ENCODE assay signal across 9 cellular contexts in the genomic region with DNA sequence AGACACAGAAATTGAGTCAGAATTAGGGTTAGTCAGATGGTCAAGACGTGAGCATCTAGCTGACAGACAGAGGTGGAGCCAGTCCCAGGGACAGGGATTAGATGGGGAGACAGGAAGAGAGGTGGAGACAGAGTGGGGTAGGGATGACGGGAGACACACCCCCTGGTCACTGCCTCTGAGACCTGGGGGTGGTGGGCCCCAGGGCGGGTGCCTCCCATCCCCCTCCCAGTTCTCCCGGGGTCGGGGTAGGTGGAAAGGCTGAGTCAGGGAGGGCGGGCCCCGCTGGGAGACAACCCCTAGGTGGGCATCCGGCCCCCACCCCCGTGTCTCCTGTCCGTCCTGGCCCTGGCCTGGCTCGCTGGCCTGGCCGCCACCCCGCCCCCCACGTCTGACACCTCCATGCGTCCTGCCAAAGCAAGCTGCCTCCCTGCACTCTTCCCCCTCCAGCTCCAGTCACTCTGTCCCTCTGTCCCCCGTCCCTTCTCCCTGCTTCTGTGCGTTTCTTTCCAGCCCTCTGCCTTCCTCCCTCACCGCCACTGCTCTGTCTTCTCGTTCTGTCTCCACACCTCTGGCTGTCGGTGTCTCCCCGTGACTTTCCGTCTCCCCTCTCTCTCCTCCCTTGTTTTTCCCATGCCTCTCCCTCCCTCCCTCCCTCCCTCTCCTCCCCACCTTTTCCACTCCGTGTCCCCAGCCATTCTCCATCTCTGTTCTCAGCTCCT. TPM values are rescaled to one million over a fixed set of nuclear protein-coding genes. Genes with fewer than 3 reads are reported as not detected.
DNase-seq lines count a peak whose midpoint lies in the region; ATAC-seq, FAIRE-seq and TF ChIP-seq lines count a peak whose summit lies in the region.
"Had no signal": no experiment of that assay in that cellular context is flagged by ENCODE, and none has a peak within 500 bp of the region (broad histone marks: within the 10 kb centered on the region; RNA-seq: fewer than 3 reads in every experiment).

No MANE protein-coding gene starts in this region.

- H3K4me1 ChIP-seq in A549, result peaks cover 79% of the 10 kb centered on the region
- peaks cover 59% of the 10 kb centered on the region for H3K4me1 ChIP-seq in psoas muscle
- peaks cover 28% of the 10 kb centered on the region for H3K4me1 ChIP-seq in Karpas-422 (ENCODE audit: low read length)

- 35% methylated on average over 21 of the region's 23 CpGs for WGBS in A549 (ENCODE audit: missing lambda C conversion rate)
- 1 to 3% (median 1%) methylated on average over 13 to 23 of the region's 23 CpGs for WGBS in psoas muscle, 3 donors

- H3K4me1 Mint-ChIP-seq in activated T-helper 17 cell treated with anti-CD3 and anti-CD28 coated beads, Interleukin-2, amount 50 U/mL, for 72 hours, result peaks cover 44% of the 10 kb centered on the region

- TF ChIP-seq POLR2A in A549 (IDR thresholded peaks at IDR 0.05; ENCODE audit: low read length), result peak; percentile 25; the same call in 1 of the 2 replicates

- H3K27me3 ChIP-seq in H7 (ENCODE audit: control insufficient read depth, insufficient read depth, low read length) (no peaks in the 10 kb centered on the region), psoas muscle (ENCODE audit: insufficient read depth in 3 of 3, low read length in 2 of 3) (no peaks in the 10 kb centered on the region), Karpas-422 (ENCODE audit: low read length) (no peaks in the 10 kb centered on the region)

- peak overlapping the region; percentile 81 to 91 for H3K27ac ChIP-seq in A549
- peak overlapping the region; percentile 72 for H3K27ac ChIP-seq in psoas muscle
- no peak overlapping the region for H3K27ac ChIP-seq in Karpas-422 (ENCODE audit: low read length)

- peaks cover 18% of the 10 kb centered on the region for H3K79me2 ChIP-seq in Karpas-422 (ENCODE audit: low read length)

- TF ChIP-seq EP300 in A549 (IDR thresholded peaks at IDR 0.05), result no peak

- H3K4me3 ChIP-seq in A549 (no peak overlapping the region), H7 (ENCODE audit: insufficient read depth, low read depth, low read length) (peak overlapping the region; percentile 38), psoas muscle (peak overlapping the region; percentile 53), Karpas-422 (ENCODE audit: low read length) (no peak overlapping the region)

- no peak overlapping the region for H3K9ac ChIP-seq in Karpas-422 (ENCODE audit: low read length)

- no peak overlapping the region for H2AFZ ChIP-seq in Karpas-422 (ENCODE audit: low read length)

- H3K9me2 ChIP-seq in Karpas-422 (replicated peaks; ENCODE audit: insufficient read depth, low read length), result no peaks in the 10 kb centered on the region

- H3K4me2 ChIP-seq in A549, result peak overlapping the region; percentile 62
- H3K4me2 ChIP-seq in Karpas-422 (ENCODE audit: low read depth, low read length, poor library complexity, severe bottlenecking), result no peak overlapping the region

- H3K9me3 Mint-ChIP-seq in activated T-helper 17 cell treated with anti-CD3 and anti-CD28 coated beads, Interleukin-2, amount 50 U/mL, for 72 hours, result no peaks in the 10 kb centered on the region

- peaks cover 7% of the 10 kb centered on the region for H3K36me3 ChIP-seq in H7 (replicated peaks; ENCODE audit: control insufficient read depth, insufficient read depth, low read length)
- peaks cover 0 to 23% of the 10 kb centered on the region in 2 donors for H3K36me3 ChIP-seq in psoas muscle (ENCODE audit: insufficient read depth in 1 of 2, low read depth in 1 of 2)
- no peaks in the 10 kb centered on the region; the same call in 1 of the 2 replicates for H3K36me3 ChIP-seq in Karpas-422 (ENCODE audit: insufficient read depth, low read length)

- TF ChIP-seq CTCF in A549 (IDR thresholded peaks at IDR 0.05), result no peak
- TF ChIP-seq CTCF in psoas muscle (IDR thresholded peaks at IDR 0.05), result no peak

- peak overlapping the region; percentile 91 for H3K27ac Mint-ChIP-seq in activated T-helper 17 cell treated with anti-CD3 and anti-CD28 coated beads, Interleukin-2, amount 50 U/mL, for 72 hours

- DNase-seq in A549 (ENCODE audit: low read depth in 1 of 2, low spot score in 1 of 2) (peak; percentile 79 to 83), H7 (peak; percentile 93), left cardiac atrium (peak; percentile 87), psoas muscle (peak; percentile 74 to 84), 8988T (no peak), Karpas-422 (no peak)
- DNase-seq in stimulated activated CD4-positive, alpha-beta T cell treated with anti-CD3 and anti-CD28 coated beads, Interleukin-1b, Interleukin-23, amount 100 ng/mL, for 48 hours, result no peak

- CTCF ChIA-PET in A549 (lab: Yijun Ruan, JAX), result interaction anchor here (0.7 to 18.6 kb wide), 10 partner anchors 13 to 245 kb away, joined by 3 to 295 read pairs (median 8); a partner anchor contains a TSS

- no peaks in the 10 kb centered on the region for H3K9me3 ChIP-seq in A549
- H3K9me3 ChIP-seq in psoas muscle, result no peaks in the 10 kb centered on the region
- no peaks in the 10 kb centered on the region for H3K9me3 ChIP-seq in Karpas-422 (ENCODE audit: low read length)

- intact Hi-C loops in left cardiac atrium (cut with DNase I), result loop anchor here in 1 of 2 donors (10.0 kb wide), 1 partner anchor 110 kb away; a partner anchor contains a TSS
- intact Hi-C loops in psoas muscle (cut with DNase I), result loop anchor here in 1 of 2 donors (5.0 kb wide), 1 partner anchor 102 kb away; a partner anchor contains a TSS

- POLR2A ChIA-PET in A549 (lab: Yijun Ruan, JAX), result interaction anchor here (0.6 to 4.9 kb wide), 4 partner anchors 15 to 85 kb away, joined by 5 to 32 read pairs (median 14); a partner anchor contains a TSS

- FAIRE-seq in A549 (lab: Jason Lieb, UNC), result no peak
- FAIRE-seq: endometrium had no signal

- H3K4me3 Mint-ChIP-seq in activated T-helper 17 cell treated with anti-CD3 and anti-CD28 coated beads, Interleukin-2, amount 50 U/mL, for 72 hours, result peak overlapping the region; percentile 55

- no peaks in the 10 kb centered on the region for H4K20me1 ChIP-seq in Karpas-422 (ENCODE audit: insufficient read depth, low read depth, low read length)

- H3K27me3 Mint-ChIP-seq in activated T-helper 17 cell treated with anti-CD3 and anti-CD28 coated beads, Interleukin-2, amount 50 U/mL, for 72 hours, result no peaks in the 10 kb centered on the region

- H3K36me3 Mint-ChIP-seq in activated T-helper 17 cell treated with anti-CD3 and anti-CD28 coated beads, Interleukin-2, amount 50 U/mL, for 72 hours (ENCODE audit: low read depth), result peaks cover 83% of the 10 kb centered on the region

- no peak for TF ChIP-seq RAD21 in A549 (conservative IDR thresholded peaks at IDR 0.05 in 1 of 2, IDR thresholded peaks at IDR 0.05 in 1 of 2)

- ATAC-seq in A549 (peak; percentile 21 to 53), left cardiac atrium (peak; percentile 49 to 52), psoas muscle (peak; percentile 39 to 61 (median 51))
- no peak for ATAC-seq in activated T-helper 17 cell treated with anti-CD3 and anti-CD28 coated beads, Interleukin-2, amount 50 U/mL, for 72 hours (replicated peaks)

RNA-seq across cellular contexts. Expression of a gene that starts 15.1 kb away (rescaled TPM):
- polyA plus RNA-seq in A549 (2011; rRNA removed) (18.7 and 21.4 TPM in 2 replicates), A549 (2017; fragmentation: RNase III; extraction: RNeasy Plus Mini Kit Qiagen cat#74134 plus additional on column Dnase treatment) (26.8 to 29.2 TPM (median 27.6 TPM) in 3 replicates), psoas muscle (10 to 100 TPM; 13.7 to 23.7 (median 19.9) TPM)
- 18.9 and 24.5 TPM in 2 replicates for polyA plus RNA-seq in A549 (2012; cell fraction: cytosol; rRNA removed)
- polyA plus RNA-seq in A549 (2012; cell fraction: nucleus; rRNA removed), result 27.6 and 37.7 TPM in 2 replicates
- polyA minus RNA-seq in A549 (2011; rRNA and poly(A)+ RNA removed), result 26.4 and 31.9 TPM in 2 replicates
- 19.6 and 20.8 TPM in 2 replicates for total RNA-seq in H7 (2014; rRNA removed; shearing (Covaris generic))
- 10 to 100 TPM; 35.1 to 40.9 TPM for total RNA-seq in activated T-helper 17 cell treated with anti-CD3 and anti-CD28 coated beads, Interleukin-2, amount 50 U/mL, for 72 hours
- total RNA-seq in left cardiac atrium (10 to 100 TPM; 18.0 to 18.6 TPM), psoas muscle (10 to 100 TPM; 15.5 to 25.7 (median 21.6) TPM)
- 15.5 and 17.3 TPM in 2 replicates for total RNA-seq in Karpas-422 (2014; rRNA removed; shearing (Covaris generic); ENCODE audit: low replicate concordance)

RNA-seq across cellular contexts. Expression of a gene that starts 28.6 kb away (rescaled TPM):
- polyA plus RNA-seq in A549 (2011; rRNA removed) (6.0 and 13.2 TPM in 2 replicates), A549 (2017; fragmentation: RNase III; extraction: RNeasy Plus Mini Kit Qiagen cat#74134 plus additional on column Dnase treatment) (63.4 to 86.4 TPM (median 83.2 TPM) in 3 replicates), psoas muscle (10 to 100 TPM in 1 of 3 donors, 1 to 10 TPM in 2; 2.8 to 10.5 (median 3.2) TPM)
- polyA plus RNA-seq in A549 (2012; cell fraction: cytosol; rRNA removed), result 21.3 and 30.8 TPM in 2 replicates
- 70.8 and 74.9 TPM in 2 replicates for polyA plus RNA-seq in A549 (2012; cell fraction: nucleus; rRNA removed)
- polyA minus RNA-seq in A549 (2011; rRNA and poly(A)+ RNA removed), result 24.8 and 51.1 TPM in 2 replicates
- total RNA-seq in H7 (2014; rRNA removed; shearing (Covaris generic)), result 8.6 and 11.6 TPM in 2 replicates
- total RNA-seq in activated T-helper 17 cell treated with anti-CD3 and anti-CD28 coated beads, Interleukin-2, amount 50 U/mL, for 72 hours, result 100 to 1,000 TPM; 107 to 158 TPM
- total RNA-seq in left cardiac atrium (10 to 100 TPM; 29.3 to 31.5 TPM), psoas muscle (10 to 100 TPM in 2 of 4 donors, 1 to 10 TPM in 2; 8.2 to 10.8 (median 10.1) TPM)
- 17.5 and 26.0 TPM in 2 replicates for total RNA-seq in Karpas-422 (2014; rRNA removed; shearing (Covaris generic); ENCODE audit: low replicate concordance)

RNA-seq across cellular contexts. Expression of a gene that starts 38.9 kb away (rescaled TPM):
- polyA plus RNA-seq in A549 (2011; rRNA removed) (17.5 and 19.6 TPM in 2 replicates), A549 (2017; fragmentation: RNase III; extraction: RNeasy Plus Mini Kit Qiagen cat#74134 plus additional on column Dnase treatment) (22.5 to 26.1 TPM (median 24.4 TPM) in 3 replicates), psoas muscle (10 to 100 TPM in 1 of 3 donors, 1 to 10 TPM in 2; 7.9 to 13.1 (median 9.3) TPM)
- 45.5 and 46.6 TPM in 2 replicates for polyA plus RNA-seq in A549 (2012; cell fraction: cytosol; rRNA removed)
- 36.9 and 40.6 TPM in 2 replicates for polyA plus RNA-seq in A549 (2012; cell fraction: nucleus; rRNA removed)
- polyA minus RNA-seq in A549 (2011; rRNA and poly(A)+ RNA removed), result 3.8 and 7.4 TPM in 2 replicates
- total RNA-seq in H7 (2014; rRNA removed; shearing (Covaris generic)), result 1.1 and 2.9 TPM in 2 replicates
- total RNA-seq in activated T-helper 17 cell treated with anti-CD3 and anti-CD28 coated beads, Interleukin-2, amount 50 U/mL, for 72 hours, result 1 to 10 TPM; 6.7 to 9.5 TPM
- total RNA-seq in left cardiac atrium (1 to 10 TPM; 3.5 to 4.1 TPM), psoas muscle (1 to 10 TPM; 1.7 to 2.5 (median 2.0) TPM)
- total RNA-seq in Karpas-422 (2014; rRNA removed; shearing (Covaris generic); ENCODE audit: low replicate concordance), result 4.1 and 7.6 TPM in 2 replicates

RNA-seq across cellular contexts. Expression of a gene that starts 51.3 kb away (rescaled TPM):
- polyA plus RNA-seq in A549 (2011; rRNA removed) (5.2 and 6.8 TPM in 2 replicates), A549 (2017; fragmentation: RNase III; extraction: RNeasy Plus Mini Kit Qiagen cat#74134 plus additional on column Dnase treatment) (3.7 to 4.6 TPM (median 4.0 TPM) in 3 replicates), psoas muscle (1 to 10 TPM in 2 of 3 donors, under 1 TPM in 1; 0.88 to 3.1 (median 2.5) TPM)
- polyA plus RNA-seq in A549 (2012; cell fraction: cytosol; rRNA removed), result 3.8 and 4.8 TPM in 2 replicates
- polyA plus RNA-seq in A549 (2012; cell fraction: nucleus; rRNA removed), result 42.0 and 58.0 TPM in 2 replicates
- polyA minus RNA-seq in A549 (2011; rRNA and poly(A)+ RNA removed), result 15.4 and 20.2 TPM in 2 replicates
- total RNA-seq in H7 (2014; rRNA removed; shearing (Covaris generic)), result 8.4 and 13.3 TPM in 2 replicates
- 10 to 100 TPM in 1 of 2 donors, 1 to 10 TPM in 1; 3.5 to 15.1 TPM for total RNA-seq in activated T-helper 17 cell treated with anti-CD3 and anti-CD28 coated beads, Interleukin-2, amount 50 U/mL, for 72 hours
- total RNA-seq in left cardiac atrium (1 to 10 TPM; 6.3 to 6.8 TPM), psoas muscle (1 to 10 TPM; 1.4 to 2.6 (median 1.7) TPM)
- total RNA-seq in Karpas-422 (2014; rRNA removed; shearing (Covaris generic); ENCODE audit: low replicate concordance), result 1.3 and 4.9 TPM in 2 replicates

Comparison
In these comparisons a context has a peak if more than half of its experiments do, and no peak if none do; other contexts are left out.
1. DNase-seq: peak in A549 (2 of 2), H7 (single experiment), left cardiac atrium (single experiment) and psoas muscle (2 of 2); none in 8988T (single experiment), stimulated activated CD4-positive, alpha-beta T cell treated with anti-CD3 and anti-CD28 coated beads, Interleukin-1b, Interleukin-23, amount 100 ng/mL, for 48 hours (single experiment) and Karpas-422 (single experiment).
2. H3K4me3 ChIP-seq: peak in H7 (single experiment) and psoas muscle (single experiment); none in A549 (single experiment) and Karpas-422 (single experiment).